ENCODE assay signal across 8 cellular contexts in genomic region chr19:40802300-40803169, GRCh38. TPM values are rescaled to one million over a fixed set of nuclear protein-coding genes. Genes with fewer than 3 reads are reported as not detected.
DNase-seq lines count a peak whose midpoint lies in the region; TF ChIP-seq lines count a peak whose summit lies in the region.

No MANE protein-coding gene starts in this region.

- H3K36me3 ChIP-seq in mammary epithelial cell (ENCODE audit: insufficient read depth, low read length) (peaks cover 2% of the 10 kb centered on the region), mesenchymal stem cell (ENCODE audit: control insufficient read depth in 1 of 2, insufficient read depth in 2 of 2, low read depth in 1 of 2, low read length in 2 of 2) (peaks cover 58 to 65% of the 10 kb centered on the region in 2 experiments), vagina (peaks cover 0 to 8% of the 10 kb centered on the region in 2 donors)

- CTCF ChIA-PET in mammary epithelial cell (lab: Charles Lee; ENCODE audit: low non-redundant PET): no interaction called here

- peak overlapping the region in 1 of 2 experiments; percentile 71 for H3K18ac ChIP-seq in mesenchymal stem cell (ENCODE audit: low read depth in 1 of 2, low read length in 2 of 2)

- H3K27me3 ChIP-seq in mammary epithelial cell (ENCODE audit: insufficient read depth, low read length): no peaks in the 10 kb centered on the region
- H3K27me3 ChIP-seq in mesenchymal stem cell (ENCODE audit: control insufficient read depth in 1 of 2, insufficient read depth in 1 of 2, low read length in 2 of 2): no peaks in the 10 kb centered on the region
- no peaks in the 10 kb centered on the region for H3K27me3 ChIP-seq in vagina

- H2AFZ ChIP-seq in mammary epithelial cell (ENCODE audit: low read depth, low read length) (no peak overlapping the region), mesenchymal stem cell (ENCODE audit: low read depth, low read length) (no peak overlapping the region)

- H3K27ac ChIP-seq in mammary epithelial cell (ENCODE audit: insufficient read depth, low read depth, low read length): no peak overlapping the region
- no peak overlapping the region for H3K27ac ChIP-seq in mesenchymal stem cell (ENCODE audit: low read length, poor library complexity, severe bottlenecking)
- H3K27ac ChIP-seq in vagina: peak overlapping the region; percentile 98

- peak overlapping the region; percentile 86 for H3K27ac Mint-ChIP-seq in activated naive CD4-positive, alpha-beta T cell treated with anti-CD3 and anti-CD28 coated beads, Interleukin-2, amount 50 U/mL, for 24 hours

- peaks cover 2% of the 10 kb centered on the region for H3K36me3 Mint-ChIP-seq in activated naive CD4-positive, alpha-beta T cell treated with anti-CD3 and anti-CD28 coated beads, Interleukin-2, amount 50 U/mL, for 24 hours

- no peak overlapping the region for H2AK5ac ChIP-seq in mesenchymal stem cell (ENCODE audit: low read length, severe bottlenecking)

- H2BK12ac ChIP-seq in mesenchymal stem cell (ENCODE audit: low read length in 2 of 2): no peak overlapping the region

- H4K8ac ChIP-seq in mesenchymal stem cell (ENCODE audit: low read length): no peak overlapping the region

- H2BK15ac ChIP-seq in mesenchymal stem cell (ENCODE audit: low read depth, poor library complexity, severe bottlenecking): no peak overlapping the region

- peak overlapping the region in 1 of 2 experiments; percentile 50 for H3K14ac ChIP-seq in mesenchymal stem cell (ENCODE audit: low read length in 2 of 2)

- peaks cover 2% of the 10 kb centered on the region for H3K79me1 ChIP-seq in mesenchymal stem cell (replicated peaks; ENCODE audit: low read length, poor library complexity, severe bottlenecking)

- H2BK120ac ChIP-seq in mesenchymal stem cell (ENCODE audit: low read depth, low read length): no peak overlapping the region

- dilution Hi-C loops in mammary epithelial cell (cut with HindIII; ENCODE audit: low sequenced_read_pairs): no loop called here

- peak overlapping the region in 1 of 2 experiments; percentile 9 for H3K4ac ChIP-seq in mesenchymal stem cell (ENCODE audit: low read depth in 1 of 2, low read length in 2 of 2)

- no peaks in the 10 kb centered on the region for H3K9me3 Mint-ChIP-seq in activated naive CD4-positive, alpha-beta T cell treated with anti-CD3 and anti-CD28 coated beads, Interleukin-2, amount 50 U/mL, for 24 hours

- no peak overlapping the region for H3K9ac ChIP-seq in mammary epithelial cell (ENCODE audit: insufficient read depth, low read length)
- peak overlapping the region; percentile 56 for H3K9ac ChIP-seq in mesenchymal stem cell (ENCODE audit: low read length)

- H3K4me2 ChIP-seq in mammary epithelial cell (ENCODE audit: insufficient read depth, low read depth, low read length) (peak overlapping the region; percentile 64), mesenchymal stem cell (ENCODE audit: low read length, poor library complexity, severe bottlenecking) (no peak overlapping the region)

- H4K91ac ChIP-seq in mesenchymal stem cell (ENCODE audit: low read length): peak overlapping the region; percentile 55

- H3K9me3 ChIP-seq in mammary epithelial cell (replicated peaks; ENCODE audit: insufficient read depth, low read length) (no peaks in the 10 kb centered on the region), mesenchymal stem cell (ENCODE audit: control insufficient read depth, low read length) (no peaks in the 10 kb centered on the region), vagina (no peaks in the 10 kb centered on the region)

- H2BK5ac ChIP-seq in mesenchymal stem cell (ENCODE audit: low read depth, low read length, poor library complexity, severe bottlenecking): no peak overlapping the region

- H3K79me2 ChIP-seq in mammary epithelial cell (ENCODE audit: insufficient read depth, low read length): peaks cover 82% of the 10 kb centered on the region

- no peak for TF ChIP-seq POLR2A in vagina (IDR thresholded peaks at IDR 0.05)

- DNase-seq in activated naive CD4-positive, alpha-beta T cell treated with anti-CD3 and anti-CD28 coated beads, Interleukin-2, amount 50 U/mL, for 16 hours: no peak
- DNase-seq in mammary epithelial cell: no peak
- DNase-seq in mesenchymal stem cell: no peak
- DNase-seq in vagina (ENCODE audit: extremely low spot score in 2 of 2): no peak
- no peak for DNase-seq in kidney tubule cell (ENCODE audit: low spot score)
- DNase-seq in NOMO-1 (lab: John Stamatoyannopoulos, UW; ENCODE audit: unreplicated experiment in 2 of 2): no peak
- DNase-seq in cortex of kidney (lab: John Stamatoyannopoulos, UW): no peak

- intact Hi-C loops in mammary epithelial cell (cut with micrococcal nuclease) (no loop called here), vagina (cut with DNase I) (loop anchor here (5.0 to 10.0 kb wide), 3 partner anchors 48 to 1070 kb away; partner anchors contain the start of genes ACTMAP and SNRPA)

- H4K20me1 ChIP-seq in mammary epithelial cell (ENCODE audit: insufficient read depth, low read length): no peaks in the 10 kb centered on the region

- H3K23ac ChIP-seq in mesenchymal stem cell (ENCODE audit: low read length in 2 of 2): peak overlapping the region in 1 of 2 experiments; percentile 98

- in situ Hi-C loops in mammary epithelial cell (cut with MboI; ENCODE audit: low sequenced_read_pairs in 2 of 2): no loop called here

- no peaks in the 10 kb centered on the region for H3K27me3 Mint-ChIP-seq in activated naive CD4-positive, alpha-beta T cell treated with anti-CD3 and anti-CD28 coated beads, Interleukin-2, amount 50 U/mL, for 24 hours

- no peak overlapping the region for H3K4me3 ChIP-seq in mammary epithelial cell (replicated peaks in 1 of 3; ENCODE audit: insufficient read depth in 1 of 3, low read depth in 2 of 3, low read length in 3 of 3)
- H3K4me3 ChIP-seq in mesenchymal stem cell (ENCODE audit: insufficient read depth in 1 of 2, low read depth in 1 of 2, low read length in 2 of 2): peak overlapping the region in 1 of 2 experiments; percentile 83
- H3K4me3 ChIP-seq in vagina: peak overlapping the region; percentile 73 to 95

- H3K4me3 Mint-ChIP-seq in activated naive CD4-positive, alpha-beta T cell treated with anti-CD3 and anti-CD28 coated beads, Interleukin-2, amount 50 U/mL, for 24 hours: peak overlapping the region; percentile 92

- no TSS peak for BruUV-seq in mammary epithelial cell (replicated peaks; lab: Mats Ljungman, UMichigan)

- no peak for TF ChIP-seq CTCF in mammary epithelial cell (conservative IDR thresholded peaks at IDR 0.05 in 1 of 2, IDR thresholded peaks at IDR 0.05 in 1 of 2; ENCODE audit: extremely low read depth in 1 of 2, insufficient read depth in 1 of 2, low read depth in 1 of 2, low read length in 2 of 2)
- TF ChIP-seq CTCF in vagina (IDR thresholded peaks at IDR 0.05): no peak

- H3K4me1 Mint-ChIP-seq in activated naive CD4-positive, alpha-beta T cell treated with anti-CD3 and anti-CD28 coated beads, Interleukin-2, amount 50 U/mL, for 24 hours: peaks cover 82% of the 10 kb centered on the region

- 58% methylated on average over 11 of the region's 11 CpGs for WGBS in mammary epithelial cell (ENCODE audit: low coverage, missing lambda C conversion rate)
- WGBS in mesenchymal stem cell: 74% methylated on average over 11 of the region's 11 CpGs

- peaks cover 58% of the 10 kb centered on the region for H3K4me1 ChIP-seq in mammary epithelial cell (ENCODE audit: insufficient read depth, low read length)
- H3K4me1 ChIP-seq in mesenchymal stem cell (ENCODE audit: control insufficient read depth, insufficient read depth, low read depth, low read length): peaks cover 60% of the 10 kb centered on the region
- peaks cover 86% of the 10 kb centered on the region for H3K4me1 ChIP-seq in vagina

RNA-seq across cellular contexts. Expression of gene EGLN2, which starts 3.5 kb away (rescaled TPM):
- total RNA-seq in mammary epithelial cell (10 to 100 TPM; 59.7 to 82.3 TPM), vagina (76.9 TPM)
- polyA plus RNA-seq in mammary epithelial cell: 46.7 TPM
- 134 TPM for polyA minus RNA-seq in mammary epithelial cell
- 77.6 TPM for polyA plus RNA-seq in mesenchymal stem cell (2013, experiment 1 of 2)
- 79.5 TPM for polyA plus RNA-seq in mesenchymal stem cell (2013, experiment 2 of 2)

RNA-seq across cellular contexts. Expression of gene RAB4B, which starts 24.5 kb away (rescaled TPM):
- total RNA-seq in mammary epithelial cell (10 to 100 TPM in 1 of 2 donors, 1 to 10 TPM in 1; 9.0 to 23.5 TPM), vagina (22.3 TPM)
- polyA plus RNA-seq in mammary epithelial cell: 10.0 TPM
- 12.0 TPM for polyA minus RNA-seq in mammary epithelial cell
- 17.4 TPM for polyA plus RNA-seq in mesenchymal stem cell (2013, experiment 1 of 2)
- polyA plus RNA-seq in mesenchymal stem cell (2013, experiment 2 of 2): 16.7 TPM

RNA-seq across cellular contexts. Expression of gene MIA, which starts 27.2 kb away (rescaled TPM):
- total RNA-seq in mammary epithelial cell (100 to 1,000 TPM; 106 to 107 TPM), vagina (11.0 TPM)
- polyA plus RNA-seq in mammary epithelial cell: 166 TPM
- polyA minus RNA-seq in mammary epithelial cell: 99.5 TPM
- polyA plus RNA-seq in mesenchymal stem cell (2013, experiment 1 of 2): not detected
- polyA plus RNA-seq in mesenchymal stem cell (2013, experiment 2 of 2): not detected

RNA-seq across cellular contexts. Expression of gene CYP2A6, which starts 47.7 kb away (rescaled TPM):
- total RNA-seq in mammary epithelial cell (not detected), vagina (2.0 TPM)
- polyA plus RNA-seq in mammary epithelial cell: not detected
- polyA minus RNA-seq in mammary epithelial cell: not detected
- polyA plus RNA-seq in mesenchymal stem cell (2013, experiment 1 of 2): not detected
- polyA plus RNA-seq in mesenchymal stem cell (2013, experiment 2 of 2): not detected

RNA-seq across cellular contexts. Expression of gene SNRPA, which starts 51.5 kb away (rescaled TPM):
- total RNA-seq in mammary epithelial cell (10 to 100 TPM; 28.2 to 99.3 TPM), vagina (72.7 TPM)
- polyA plus RNA-seq in mammary epithelial cell: 117 TPM
- polyA minus RNA-seq in mammary epithelial cell: 257 TPM
- 62.8 TPM for polyA plus RNA-seq in mesenchymal stem cell (2013, experiment 1 of 2)
- 61.8 TPM for polyA plus RNA-seq in mesenchymal stem cell (2013, experiment 2 of 2)

Comparison
In these comparisons a context has a peak if more than half of its experiments do, and no peak if none do; other contexts are left out.
1. H3K4me3 ChIP-seq: peak in vagina (2 of 2); none in mammary epithelial cell (0 of 3).